ENCODE assay signal across 33 cellular contexts in genomic region chr20:48470141-48470540, GRCh38.
"Had no signal": no experiment of that assay in that cellular context is flagged by ENCODE, and none has a peak within 500 bp of the region (broad histone marks: within the 10 kb centered on the region; RNA-seq: fewer than 3 reads in every experiment).

No MANE protein-coding gene starts in this region.

- H3K4me1 ChIP-seq: adrenal gland, body of pancreas, breast epithelium had no signal

- H3K36me3 ChIP-seq: adrenal gland, brain microvascular endothelial cell, breast epithelium had no signal

- FAIRE-seq: astrocyte, TTC549 had no signal

- DNase-seq: activated B cell treated with CpG ODN at 0.5 μM for 24 hours; activated CD4-positive, alpha-beta memory T cell treated with anti-CD3 and anti-CD28 coated beads for 36 hours; activated CD4-positive, alpha-beta T cell treated with anti-CD3 and anti-CD28 coated beads for 4 hours; activated CD4-positive, alpha-beta T cell treated with anti-CD3 and anti-CD28 coated beads, Interleukin-2, amount 10 ng/mL, durations not matched to agents 24 days and 14 days; activated CD4-positive, alpha-beta T cell treated with anti-CD3 and anti-CD28 coated beads, Interleukin-2, amount 50 U/mL, for 1 hour; activated CD4-positive, alpha-beta T cell treated with anti-CD3 and anti-CD28 coated beads, Interleukin-2, amount 50 U/mL, for 4 hours; activated CD4-positive, CD25-positive, alpha-beta regulatory T cell treated with anti-CD3 and anti-CD28 coated beads, Interleukin-2, amount 50 U/mL, for 72 hours; activated CD8-positive, alpha-beta memory T cell treated with anti-CD3 and anti-CD28 coated beads, Interleukin-2, amount 50 U/mL, for 4 hours; activated CD8-positive, alpha-beta T cell treated with anti-CD3 and anti-CD28 coated beads for 36 hours; activated effector memory CD4-positive, alpha-beta T cell treated with anti-CD3 and anti-CD28 coated beads, Interleukin-2, amount 50 U/mL, for 16 hours; activated gamma-delta T cell treated with Interleukin-2 at 50 U/mL for 16 hours; activated naive CD4-positive, alpha-beta T cell; activated naive CD4-positive, alpha-beta T cell treated with anti-CD3 and anti-CD28 coated beads for 36 hours; activated naive CD4-positive, alpha-beta T cell treated with anti-CD3 and anti-CD28 coated beads, Interleukin-2, amount 50 U/mL, for 16 hours; activated naive CD8-positive, alpha-beta T cell treated with anti-CD3 and anti-CD28 coated beads for 36 hours; activated T-cell treated with anti-CD3 and anti-CD28 coated beads for 4 hours; activated T-cell treated with anti-CD3 and anti-CD28 coated beads, Interleukin-2, amount 50 U/mL, for 1 hour; activated T-cell treated with anti-CD3 and anti-CD28 coated beads, Interleukin-2, amount 50 U/mL, for 4 hours; activated T-cell treated with anti-CD3 and anti-CD28 coated beads, Interleukin-2, amount 50 U/mL, for 72 hours; adrenal gland; amniotic stem cell; body of pancreas; brain microvascular endothelial cell; caudate nucleus; cerebellar nuclear complex; T-helper 2 cell; T-helper 9 cell had no signal

- H3K4me3 ChIP-seq: adrenal gland, body of pancreas, breast epithelium had no signal

- H3K9me3 ChIP-seq: adrenal gland, body of pancreas, breast epithelium had no signal

- ATAC-seq: activated CD8-positive, alpha-beta T cell treated with anti-CD3 and anti-CD28 coated beads for 36 hours; activated naive CD4-positive, alpha-beta T cell treated with anti-CD3 and anti-CD28 coated beads, Interleukin-2, amount 50 U/mL, for 72 hours; activated T-cell treated with anti-CD3 and anti-CD28 coated beads, Interleukin-2, amount 50 U/mL, for 4 hours; activated T-cell treated with anti-CD3 and anti-CD28 coated beads, Interleukin-2, amount 50 U/mL, for 72 hours; activated T-helper 17 cell treated with anti-CD3 and anti-CD28 coated beads, Interleukin-2, amount 50 U/mL, for 72 hours; body of pancreas had no signal

- H3K27ac ChIP-seq: adrenal gland, body of pancreas, brain microvascular endothelial cell, breast epithelium, VCaP had no signal

- H3K27me3 ChIP-seq: adrenal gland, body of pancreas, brain microvascular endothelial cell had no signal
